8 cellular contexts compared by ENCODE assay signal in genomic region chr1:10692401-10693021, GRCh38.
DNase-seq lines count a peak whose midpoint lies in the region; ATAC-seq and TF ChIP-seq lines count a peak whose summit lies in the region.

No MANE protein-coding gene starts in this region.

- H3K27ac Mint-ChIP-seq in activated CD8-positive, alpha-beta T cell treated with anti-CD3 and anti-CD28 coated beads, Interleukin-2, amount 10 ng/mL, durations not matched to agents 7 days and 5 days, result peak overlapping the region; percentile 44

- peak; percentile 10 for DNase-seq in GDM1 (lab: John Stamatoyannopoulos, UW)
- peak; percentile 93 for DNase-seq in NAMALWA (ENCODE audit: low spot score)
- peak; percentile 81 for DNase-seq in activated CD8-positive, alpha-beta T cell treated with anti-CD3 and anti-CD28 coated beads, Interleukin-2, amount 10 ng/mL, durations not matched to agents 7 days and 5 days
- peak; percentile 88 for DNase-seq in spleen

- no peak for TF ChIP-seq POLR2A in spleen (IDR thresholded peaks at IDR 0.05)

- H3K4me1 ChIP-seq in spleen, result peaks cover 7 to 72% (median 42%) of the 10 kb centered on the region in 6 donors

- H3K4me1 Mint-ChIP-seq in activated CD8-positive, alpha-beta T cell treated with anti-CD3 and anti-CD28 coated beads, Interleukin-2, amount 10 ng/mL, durations not matched to agents 7 days and 5 days (ENCODE audit: low read depth), result peaks cover 20% of the 10 kb centered on the region

- no peaks in the 10 kb centered on the region for H3K36me3 Mint-ChIP-seq in activated CD8-positive, alpha-beta T cell treated with anti-CD3 and anti-CD28 coated beads, Interleukin-2, amount 10 ng/mL, durations not matched to agents 7 days and 5 days (ENCODE audit: low read depth)

- POLR2A ChIA-PET in activated CD8-positive, alpha-beta T cell treated with anti-CD3 and anti-CD28 coated beads, Interleukin-2, amount 10 ng/mL, durations not matched to agents 7 days and 5 days (lab: Charles Lee), result no interaction called here

- H3K27me3 Mint-ChIP-seq in activated CD8-positive, alpha-beta T cell treated with anti-CD3 and anti-CD28 coated beads, Interleukin-2, amount 10 ng/mL, durations not matched to agents 7 days and 5 days (ENCODE audit: low read depth), result peaks cover 7% of the 10 kb centered on the region

- intact Hi-C loops in spleen (cut with DNase I; ENCODE audit: low total_unique reads), result loop anchor here (10.0 kb wide), 1 partner anchor 172 kb away; no protein-coding TSS in a partner anchor

- TF ChIP-seq CTCF in spleen (IDR thresholded peaks at IDR 0.05 in 8 of 11, conservative IDR thresholded peaks at IDR 0.05 in 3 of 11), result peak in 8 of 11 experiments; percentile 30 to 70 (median 54)

- peak overlapping the region; percentile 86 for H3K4me3 Mint-ChIP-seq in activated CD8-positive, alpha-beta T cell treated with anti-CD3 and anti-CD28 coated beads, Interleukin-2, amount 10 ng/mL, durations not matched to agents 7 days and 5 days

- no peaks in the 10 kb centered on the region for H3K36me3 ChIP-seq in spleen

- H3K4me3 ChIP-seq in spleen, result peak overlapping the region in 3 of 8 donors; percentile 78 to 95 (median 86)

- WGBS in spleen, 5 donors, result 50 to 62% (median 61%) methylated on average over 13 of the region's 13 CpGs

- no peaks in the 10 kb centered on the region for H3K9me3 Mint-ChIP-seq in activated CD8-positive, alpha-beta T cell treated with anti-CD3 and anti-CD28 coated beads, Interleukin-2, amount 10 ng/mL, durations not matched to agents 7 days and 5 days (ENCODE audit: insufficient read depth)

- CTCF ChIA-PET in activated CD8-positive, alpha-beta T cell treated with anti-CD3 and anti-CD28 coated beads, Interleukin-2, amount 10 ng/mL, durations not matched to agents 7 days and 5 days (lab: Charles Lee), result interaction anchor here (0.7 to 2.3 kb wide), 13 partner anchors 9 to 263 kb away, joined by 3 to 6 read pairs (median 3); partner anchors contain the start of gene CENPS

- no peaks in the 10 kb centered on the region for H3K9me3 ChIP-seq in spleen

- peak; percentile 62 for ATAC-seq in activated CD8-positive, alpha-beta T cell treated with anti-CD3 and anti-CD28 coated beads, Interleukin-2, amount 10 ng/mL, durations not matched to agents 7 days and 5 days
- ATAC-seq in esophagus mucosa (peak; percentile 69), HG02642 (IDR thresholded peaks at IDR 0.05; ENCODE audit: poor library complexity, unreplicated experiment) (no peak), GM21447 (IDR thresholded peaks at IDR 0.05; ENCODE audit: unreplicated experiment) (no peak), HG03135 (IDR thresholded peaks at IDR 0.05; ENCODE audit: unreplicated experiment) (no peak)

- peak overlapping the region in 1 of 8 donors; percentile 94 for H3K27ac ChIP-seq in spleen

- no peaks in the 10 kb centered on the region for H3K27me3 ChIP-seq in spleen (replicated peaks in 1 of 7)

Comparison
In these comparisons a context has a peak if more than half of its experiments do, and no peak if none do; other contexts are left out.
1. DNase-seq: peak in every context shown above with its lines; median percentile 93 in NAMALWA; 88 in spleen; 81 in activated CD8-positive, alpha-beta T cell treated with anti-CD3 and anti-CD28 coated beads, Interleukin-2, amount 10 ng/mL, durations not matched to agents 7 days and 5 days; 10 in GDM1.
2. ATAC-seq: peak in activated CD8-positive, alpha-beta T cell treated with anti-CD3 and anti-CD28 coated beads, Interleukin-2, amount 10 ng/mL, durations not matched to agents 7 days and 5 days (single experiment) and esophagus mucosa (single experiment); none in HG02642 (single experiment), GM21447 (single experiment) and HG03135 (single experiment).